Comparison of ENCODE assay signal across 8 cellular contexts in genomic region chr18:21111351-21112139, GRCh38. TPM values are rescaled to one million over a fixed set of nuclear protein-coding genes. Genes with fewer than 3 reads are reported as not detected.
DNase-seq lines count a peak whose midpoint lies in the region; ATAC-seq and TF ChIP-seq lines count a peak whose summit lies in the region.

ROCK1 (minus strand) TSS chr18:21111813; CDS start chr18:21110910, 903 bp downstream.

- H3K27ac Mint-ChIP-seq in activated B cell treated with CpG ODN at 0.5 μM for 24 hours, result peak within 1 kb of the TSS; percentile 97

- H2AFZ ChIP-seq in smooth muscle cell (ENCODE audit: low read depth), result peak within 1 kb of the TSS; percentile 91

- peaks cover 13% of the 10 kb centered on the region for H3K4me1 Mint-ChIP-seq in activated B cell treated with CpG ODN at 0.5 μM for 24 hours

- H3K27ac ChIP-seq in smooth muscle cell (ENCODE audit: low read depth), result peak within 1 kb of the TSS; percentile 87

- intact Hi-C loops in activated B cell treated with CpG ODN at 0.5 μM for 24 hours (cut with micrococcal nuclease), result loop anchor here (1.0 to 5.0 kb wide), 3 partner anchors 489 to 630 kb away; partner anchors contain the start of genes ABHD3 and ESCO1

- CTCF ChIA-PET in activated B cell treated with CpG ODN at 0.5 μM for 24 hours (lab: Charles Lee), result interaction anchor here (0.8 to 1.0 kb wide), 2 partner anchors 22 to 109 kb away, joined by 3 to 4 read pairs; no protein-coding TSS in a partner anchor

- DNase-seq in AG09319 (ENCODE audit: extremely low read depth, low read depth), result peak; percentile 96
- DNase-seq in NCI-H345 (lab: John Stamatoyannopoulos, UW), result peak; percentile 96
- DNase-seq in activated B cell treated with CpG ODN at 0.5 μM for 24 hours, result peak; percentile 98
- peak; percentile 95 to 99 for DNase-seq in cardiac fibroblast (ENCODE audit: low read depth in 2 of 2)
- peak; percentile 96 for DNase-seq in iPS-NIHi7 (ENCODE audit: extremely low spot score)
- DNase-seq in smooth muscle cell (lab: John Stamatoyannopoulos, UW; ENCODE audit: unreplicated experiment), result peak; percentile 99

- H3K36me3 ChIP-seq in smooth muscle cell (ENCODE audit: low read depth), result no peaks in the 10 kb centered on the region

- H3K9ac ChIP-seq in smooth muscle cell (ENCODE audit: low read depth), result peak within 1 kb of the TSS; percentile 91

- no peak within 1 kb of the TSS for H3K4me3 Mint-ChIP-seq in activated B cell treated with CpG ODN at 0.5 μM for 24 hours

- no peaks in the 10 kb centered on the region for H3K27me3 Mint-ChIP-seq in activated B cell treated with CpG ODN at 0.5 μM for 24 hours

- H3K36me3 Mint-ChIP-seq in activated B cell treated with CpG ODN at 0.5 μM for 24 hours (ENCODE audit: low read depth), result peaks cover 14% of the 10 kb centered on the region

- no peaks in the 10 kb centered on the region for H3K27me3 ChIP-seq in smooth muscle cell (ENCODE audit: low read depth)

- H3K4me3 ChIP-seq in cardiac fibroblast (replicated peaks in 1 of 2; ENCODE audit: low read depth in 2 of 2, low read length in 2 of 2), result peak within 1 kb of the TSS; percentile 98 to 99
- peak within 1 kb of the TSS; percentile 99 for H3K4me3 ChIP-seq in smooth muscle cell

- POLR2A ChIA-PET in activated B cell treated with CpG ODN at 0.5 μM for 24 hours (lab: Charles Lee), result interaction anchor here (0.6 to 2.1 kb wide), 12 partner anchors 12 to 629 kb away, joined by 3 to 23 read pairs (median 6); partner anchors contain the start of genes ESCO1, MIB1 and SNRPD1

- H3K79me2 ChIP-seq in smooth muscle cell (ENCODE audit: low read depth), result peaks cover 48% of the 10 kb centered on the region

- H3K9me3 ChIP-seq in smooth muscle cell (replicated peaks; ENCODE audit: low read depth), result no peaks in the 10 kb centered on the region

- peaks cover 42% of the 10 kb centered on the region for H4K20me1 ChIP-seq in smooth muscle cell (ENCODE audit: low read depth)

- no peaks in the 10 kb centered on the region for H3K9me3 Mint-ChIP-seq in activated B cell treated with CpG ODN at 0.5 μM for 24 hours

- ATAC-seq in GM19025 (IDR thresholded peaks at IDR 0.05; ENCODE audit: low read depth, unreplicated experiment) (peak; percentile 92), HG03280 (IDR thresholded peaks at IDR 0.05; ENCODE audit: unreplicated experiment) (peak; percentile 88), activated B cell treated with CpG ODN at 0.5 μM for 24 hours (ENCODE audit: low read depth) (peak; percentile 89)

- peak within 1 kb of the TSS; percentile 89 for H3K4me2 ChIP-seq in smooth muscle cell

- peaks cover 22% of the 10 kb centered on the region for H3K4me1 ChIP-seq in smooth muscle cell (ENCODE audit: low read depth)

- TF ChIP-seq CTCF in AG09319 (IDR thresholded peaks at IDR 0.05; ENCODE audit: low read depth, low read length) (no peak), activated B cell treated with CpG ODN at 0.5 μM for 24 hours (IDR thresholded peaks at IDR 0.05) (no peak), cardiac fibroblast (IDR thresholded peaks at IDR 0.05; ENCODE audit: low read depth, low read length) (no peak), smooth muscle cell (IDR thresholded peaks at IDR 0.05; ENCODE audit: borderline replicate concordance, insufficient read depth, poor library complexity, severe bottlenecking) (no peak)

- no peaks in the 10 kb centered on the region for H3F3A ChIP-seq in smooth muscle cell (ENCODE audit: low read depth)

- under 1% methylated on average over 37 of the region's 80 CpGs for WGBS in smooth muscle cell (ENCODE audit: low lambda C conversion rate)

RNA-seq across cellular contexts. Expression of gene ROCK1, which starts in this region (rescaled TPM):
- total RNA-seq in activated B cell treated with CpG ODN at 0.5 μM for 24 hours (58.9 and 68.2 TPM in 2 replicates), smooth muscle cell (38.7 and 47.4 TPM in 2 replicates)
- polyA plus RNA-seq in smooth muscle cell, result 23.9 and 25.8 TPM in 2 replicates

Comparison
In these comparisons a context has a peak if more than half of its experiments do, and no peak if none do; other contexts are left out.
1. Peak in every context shown above with its lines: DNase-seq, ATAC-seq, H3K4me3 ChIP-seq and H3K27ac ChIP-seq.